8 cellular contexts compared by ENCODE assay signal in genomic region chr12:24814379-24815086, GRCh38.
DNase-seq lines count a peak whose midpoint lies in the region; ATAC-seq and TF ChIP-seq lines count a peak whose summit lies in the region.

No MANE protein-coding gene starts in this region.

- no peak for TF ChIP-seq RAD21 in SK-N-SH (IDR thresholded peaks at IDR 0.05; ENCODE audit: low read length)

- no peaks in the 10 kb centered on the region for H3K9me2 ChIP-seq in SK-N-SH

- peaks cover 53 to 59% of the 10 kb centered on the region in 2 experiments for H3K36me3 ChIP-seq in SK-N-SH (replicated peaks in 1 of 2; ENCODE audit: control insufficient read depth in 1 of 2, insufficient read depth in 2 of 2, low read length in 1 of 2)

- peak; percentile 100 for DNase-seq in DMS53 treated with DMSO at 0.1 percent for 48 hours (lab: John Stamatoyannopoulos, UW; ENCODE audit: unreplicated experiment)
- peak; percentile 26 for DNase-seq in globus pallidus (ENCODE audit: low spot score)
- no peak for DNase-seq in NCI-H748 (lab: John Stamatoyannopoulos, UW; ENCODE audit: unreplicated experiment)
- no peak for DNase-seq in SK-N-SH
- no peak for DNase-seq in NCI-H1092 (lab: John Stamatoyannopoulos, UW)
- no peak for DNase-seq in NCI-H2107 treated with DMSO at 0.1 percent for 48 hours (lab: John Stamatoyannopoulos, UW; ENCODE audit: unreplicated experiment)

- TF ChIP-seq CTCF in SK-N-SH (IDR thresholded peaks at IDR 0.05) = no peak

- H3K4me1 ChIP-seq in SK-N-SH (ENCODE audit: control insufficient read depth in 1 of 2, insufficient read depth in 2 of 2, low read depth in 1 of 2, low read length in 1 of 2) = no peaks in the 10 kb centered on the region

- H3F3A ChIP-seq in SK-N-SH (replicated peaks; ENCODE audit: insufficient read depth) = peaks cover 3% of the 10 kb centered on the region

- POLR2A ChIA-PET in SK-N-SH (lab: Yijun Ruan, JAX) = no interaction called here

- H3K27me3 ChIP-seq in SK-N-SH (ENCODE audit: insufficient read depth) = no peaks in the 10 kb centered on the region

- H4K20me1 ChIP-seq in SK-N-SH (ENCODE audit: insufficient read depth) = no peaks in the 10 kb centered on the region

- no peaks in the 10 kb centered on the region for H3K9me3 ChIP-seq in SK-N-SH

- H3K79me2 ChIP-seq in SK-N-SH (ENCODE audit: insufficient read depth) = no peaks in the 10 kb centered on the region

- H3K27ac ChIP-seq in SK-N-SH (ENCODE audit: low read depth in 2 of 2, low read length in 1 of 2) = no peak overlapping the region

- ATAC-seq in GM21360 (IDR thresholded peaks at IDR 0.05; ENCODE audit: unreplicated experiment) = peak; percentile 92
- ATAC-seq in HG03521 (IDR thresholded peaks at IDR 0.05; ENCODE audit: unreplicated experiment) = peak; percentile 77

- H3K4me2 ChIP-seq in SK-N-SH = no peak overlapping the region

- CTCF ChIA-PET in SK-N-SH (lab: Yijun Ruan, JAX) = no interaction called here

- WGBS in SK-N-SH (ENCODE audit: low lambda C conversion rate) = 90% methylated on average over 2 of the region's 2 CpGs

- H3K4me3 ChIP-seq in SK-N-SH (ENCODE audit: low read depth in 2 of 2, low read length in 1 of 2) = no peak overlapping the region

- no peak overlapping the region for H3K9ac ChIP-seq in SK-N-SH

- no peak for TF ChIP-seq EP300 in SK-N-SH (IDR thresholded peaks at IDR 0.05; ENCODE audit: borderline replicate concordance in 1 of 2, low read depth in 1 of 2, low read length in 1 of 2)

- H2AFZ ChIP-seq in SK-N-SH (ENCODE audit: low read depth) = no peak overlapping the region

TF ChIP-seq in SK-N-SH, 30 proteins besides CTCF, POLR2A, EP300 and RAD21:
- TF ChIP-seq POLR2AphosphoS5 (IDR thresholded peaks at IDR 0.05; ENCODE audit: low read depth, low read length) (no peak), RXRA (IDR thresholded peaks at IDR 0.05; ENCODE audit: borderline replicate concordance, low read depth) (no peak), MXI1 (IDR thresholded peaks at IDR 0.05; ENCODE audit: low read depth, low read length) (no peak), JUND (IDR thresholded peaks at IDR 0.05) (no peak), YY1 (IDR thresholded peaks at IDR 0.05; ENCODE audit: low read depth) (no peak), TAF1 (IDR thresholded peaks at IDR 0.05; ENCODE audit: borderline replicate concordance, low read depth, low read length) (no peak), NFIC (IDR thresholded peaks at IDR 0.05; ENCODE audit: borderline replicate concordance) (no peak), FOXM1 (IDR thresholded peaks at IDR 0.05; ENCODE audit: low read depth) (no peak), ELF1 (IDR thresholded peaks at IDR 0.05) (no peak), ZBTB33 (IDR thresholded peaks at IDR 0.05; ENCODE audit: borderline replicate concordance, low read depth) (no peak), TCF12 (IDR thresholded peaks at IDR 0.05) (no peak), SMC3 (IDR thresholded peaks at IDR 0.05; ENCODE audit: low read depth, low read length) (no peak)

Comparison
In these comparisons a context has a peak if more than half of its experiments do, and no peak if none do; other contexts are left out.
1. DNase-seq: peak in DMS53 treated with DMSO at 0.1 percent for 48 hours (single experiment) and globus pallidus (single experiment); none in NCI-H748 (single experiment), SK-N-SH (single experiment), NCI-H1092 (single experiment) and NCI-H2107 treated with DMSO at 0.1 percent for 48 hours (single experiment).